1 cellular context compared by ENCODE assay signal in genomic region chr3:114660808-114661207, GRCh38.
TF ChIP-seq lines count a peak whose summit lies in the region.

No MANE protein-coding gene starts in this region.

TF ChIP-seq in GM23338, 12 proteins besides CTCF, POLR2A, EP300 and RAD21 (continued from another document):
- no peak for TF ChIP-seq ZNF462 (CRISPR knock-in tag; IDR thresholded peaks at IDR 0.05)
- no peak for TF ChIP-seq JUNB (IDR thresholded peaks at IDR 0.05; ENCODE audit: unreplicated experiment)
